In the genomic region with DNA sequence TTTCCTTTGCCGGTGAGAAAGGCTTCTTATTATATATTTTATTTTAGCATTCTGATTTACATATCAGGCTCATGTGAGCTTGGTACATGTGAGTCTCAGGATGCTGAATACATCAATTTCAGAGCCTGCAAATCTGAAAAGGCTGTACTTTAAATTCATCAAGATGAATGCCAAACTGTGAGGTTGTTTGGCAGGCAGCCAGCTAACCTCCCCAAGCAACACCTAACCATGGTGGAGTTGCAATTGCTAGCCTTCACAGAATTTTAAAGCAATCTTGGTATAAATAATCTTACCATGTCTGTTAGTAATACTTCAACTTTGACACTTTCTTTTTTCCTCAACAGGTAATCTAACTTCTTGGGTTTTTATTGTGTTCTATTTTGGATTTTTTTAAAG, we compare ENCODE assay signal across 14 cellular contexts.
A peak's percentile ranks its signal among the peaks of the same experiment; 100 is the strongest.
DNase-seq lines count a peak whose midpoint lies in the region; ATAC-seq and FAIRE-seq lines count a peak whose summit lies in the region.
"Had no signal": no experiment of that assay in that cellular context is flagged by ENCODE, and none has a peak within 500 bp of the region (broad histone marks: within the 10 kb centered on the region; RNA-seq: fewer than 3 reads in every experiment).

No MANE protein-coding gene starts in this region.

- no peaks in the 10 kb centered on the region for H3K36me3 ChIP-seq in neuronal stem cell (replicated peaks in 1 of 2; ENCODE audit: control insufficient read depth in 2 of 2, insufficient read depth in 2 of 2, low read length in 2 of 2)
- H3K36me3 ChIP-seq: prostate gland had no signal

- H3K79me1 ChIP-seq in neuronal stem cell (ENCODE audit: low read depth, low read length) = no peaks in the 10 kb centered on the region

- DNase-seq in GM18507 (ENCODE audit: extremely low spot score, insufficient read length, low read depth) (no peak), astrocyte of the hippocampus (ENCODE audit: low read depth, low spot score) (peak; percentile 48), HuH-7.5 (ENCODE audit: low spot score) (no peak), neuronal stem cell (ENCODE audit: low spot score) (no peak), SKM-1 (lab: John Stamatoyannopoulos, UW; ENCODE audit: unreplicated experiment) (no peak)
- no peak for DNase-seq in activated naive CD4-positive, alpha-beta T cell (lab: John Stamatoyannopoulos, UW)
- DNase-seq: activated T-cell treated with anti-CD3 and anti-CD28 coated beads, Interleukin-2, amount 50 U/mL, for 24 hours; Caco-2; dorsolateral prefrontal cortex; GOT3; NCI-H1092 had no signal

- H2BK15ac ChIP-seq in neuronal stem cell (ENCODE audit: low read length) = no peak overlapping the region

- no peak overlapping the region for H3K23ac ChIP-seq in neuronal stem cell (ENCODE audit: low read depth, low read length, poor library complexity)

- no peaks in the 10 kb centered on the region for H3K27me3 ChIP-seq in neuronal stem cell (ENCODE audit: control insufficient read depth in 3 of 3, insufficient read depth in 3 of 3, low read depth in 1 of 3, low read length in 3 of 3)

- H2BK12ac ChIP-seq in neuronal stem cell (ENCODE audit: low read length) = no peak overlapping the region

- H2BK5ac ChIP-seq in neuronal stem cell (ENCODE audit: low read length) = no peak overlapping the region

- no peak overlapping the region for H3K27ac ChIP-seq in neuronal stem cell (replicated peaks; ENCODE audit: low read length)
- H3K27ac ChIP-seq: dorsolateral prefrontal cortex, prostate gland had no signal

- peak; percentile 14 for ATAC-seq in GM21447 (IDR thresholded peaks at IDR 0.05; ENCODE audit: unreplicated experiment)
- ATAC-seq in HG03457 (IDR thresholded peaks at IDR 0.05; ENCODE audit: unreplicated experiment) = peak; percentile 12

- no peak overlapping the region for H3K18ac ChIP-seq in neuronal stem cell (ENCODE audit: low read length)

- no peak overlapping the region for H3K9ac ChIP-seq in neuronal stem cell (ENCODE audit: low read depth, low read length, poor library complexity)

- H3K9me3 ChIP-seq in neuronal stem cell (replicated peaks in 1 of 2; ENCODE audit: control insufficient read depth in 2 of 2, insufficient read depth in 1 of 2, low read depth in 1 of 2, low read length in 2 of 2) = no peaks in the 10 kb centered on the region
- H3K9me3 ChIP-seq: Caco-2, prostate gland had no signal

- no peak overlapping the region for H2AK5ac ChIP-seq in neuronal stem cell (ENCODE audit: low read depth, low read length)

- no peak overlapping the region for H2AFZ ChIP-seq in neuronal stem cell (ENCODE audit: low read length)

- no peak overlapping the region for H3K14ac ChIP-seq in neuronal stem cell (ENCODE audit: low read length)

- H2BK120ac ChIP-seq in neuronal stem cell (ENCODE audit: low read depth, low read length) = no peak overlapping the region

- H3K4me1 ChIP-seq in neuronal stem cell (ENCODE audit: control insufficient read depth in 2 of 2, insufficient read depth in 1 of 2, low read depth in 1 of 2, low read length in 2 of 2) = peaks cover 0 to 2% of the 10 kb centered on the region in 2 donors
- H3K4me1 ChIP-seq: Caco-2, prostate gland had no signal

- FAIRE-seq in GM18507 (lab: Jason Lieb, UNC) = peak; percentile 38

- no peak overlapping the region for H4K91ac ChIP-seq in neuronal stem cell (ENCODE audit: low read depth, low read length, poor library complexity)

- no peak overlapping the region for H3K4ac ChIP-seq in neuronal stem cell (ENCODE audit: low read length)

- no peak overlapping the region for H3K4me2 ChIP-seq in neuronal stem cell (ENCODE audit: insufficient read depth, low read length, poor library complexity, severe bottlenecking)

- H4K8ac ChIP-seq in neuronal stem cell (ENCODE audit: low read depth, low read length) = no peak overlapping the region

- WGBS in neuronal stem cell (ENCODE audit: extremely low coverage in 2 of 2, insufficient read length in 2 of 2, insufficient replicate concordance in 1 of 2), 2 donors = no CpG with 5 or more reads among the region's 1 CpG

- no peak overlapping the region for H3K4me3 ChIP-seq in neuronal stem cell (ENCODE audit: low read length in 2 of 2)
- H3K4me3 ChIP-seq: dorsolateral prefrontal cortex, prostate gland had no signal
